1 cellular context compared by ENCODE assay signal in the genomic region with DNA sequence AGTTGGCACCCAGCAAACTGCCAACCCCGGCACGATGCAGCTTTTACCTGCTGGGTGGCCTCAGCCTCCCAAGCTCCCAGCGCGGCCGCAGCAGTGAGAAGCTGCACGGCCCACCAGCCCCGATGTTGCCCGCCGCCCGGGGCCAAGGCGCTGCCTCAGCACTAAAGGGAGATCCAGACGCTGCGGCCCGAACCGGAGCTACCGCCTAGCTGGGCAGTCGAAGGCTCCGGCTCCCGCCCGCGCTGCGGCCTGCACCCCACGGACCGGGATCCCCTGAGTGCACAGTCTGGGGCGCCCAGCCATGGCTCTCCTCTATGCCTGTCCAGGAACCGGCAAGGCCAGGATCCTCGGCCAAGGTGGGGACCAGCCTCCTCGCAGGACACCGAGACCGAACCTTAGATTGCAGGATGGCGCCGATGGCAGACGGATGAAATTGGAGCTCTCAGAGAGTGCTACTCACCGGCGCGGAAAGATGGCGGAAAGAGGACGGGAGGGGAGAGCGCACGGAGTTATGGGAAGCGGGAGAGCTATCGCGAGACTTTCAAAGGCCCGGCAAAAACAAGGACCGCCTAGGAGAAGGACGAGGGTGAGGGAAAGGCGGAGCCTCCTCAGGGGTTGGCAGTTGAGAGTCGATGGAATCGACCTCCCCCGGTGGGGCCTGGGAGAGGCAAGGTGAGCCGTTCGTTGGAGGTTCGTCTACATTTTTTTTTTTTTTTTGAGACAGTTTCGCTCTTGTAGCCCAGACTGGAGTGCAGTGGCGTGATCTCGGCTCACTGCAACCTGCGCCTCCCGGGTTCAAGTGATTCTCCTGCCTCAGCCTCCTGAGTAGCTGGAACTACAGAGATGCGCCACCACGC.
TF ChIP-seq lines count a peak whose summit lies in the region.

A gene (minus strand): TSS at position 485 of the 857 bp plus-strand sequence. CDS start 1,221 bp downstream, outside the sequence.

TF ChIP-seq in HepG2, 621 proteins besides CTCF, POLR2A, EP300 and RAD21 (continued from another document and continues in another):
- peak; percentile 91 for TF ChIP-seq MEF2D (CRISPR knock-in tag; IDR thresholded peaks at IDR 0.05)
- peak; percentile 85 for TF ChIP-seq ZFP41 (CRISPR knock-in tag; IDR thresholded peaks at IDR 0.05; ENCODE audit: borderline replicate concordance)
- TF ChIP-seq, protein P1, sequence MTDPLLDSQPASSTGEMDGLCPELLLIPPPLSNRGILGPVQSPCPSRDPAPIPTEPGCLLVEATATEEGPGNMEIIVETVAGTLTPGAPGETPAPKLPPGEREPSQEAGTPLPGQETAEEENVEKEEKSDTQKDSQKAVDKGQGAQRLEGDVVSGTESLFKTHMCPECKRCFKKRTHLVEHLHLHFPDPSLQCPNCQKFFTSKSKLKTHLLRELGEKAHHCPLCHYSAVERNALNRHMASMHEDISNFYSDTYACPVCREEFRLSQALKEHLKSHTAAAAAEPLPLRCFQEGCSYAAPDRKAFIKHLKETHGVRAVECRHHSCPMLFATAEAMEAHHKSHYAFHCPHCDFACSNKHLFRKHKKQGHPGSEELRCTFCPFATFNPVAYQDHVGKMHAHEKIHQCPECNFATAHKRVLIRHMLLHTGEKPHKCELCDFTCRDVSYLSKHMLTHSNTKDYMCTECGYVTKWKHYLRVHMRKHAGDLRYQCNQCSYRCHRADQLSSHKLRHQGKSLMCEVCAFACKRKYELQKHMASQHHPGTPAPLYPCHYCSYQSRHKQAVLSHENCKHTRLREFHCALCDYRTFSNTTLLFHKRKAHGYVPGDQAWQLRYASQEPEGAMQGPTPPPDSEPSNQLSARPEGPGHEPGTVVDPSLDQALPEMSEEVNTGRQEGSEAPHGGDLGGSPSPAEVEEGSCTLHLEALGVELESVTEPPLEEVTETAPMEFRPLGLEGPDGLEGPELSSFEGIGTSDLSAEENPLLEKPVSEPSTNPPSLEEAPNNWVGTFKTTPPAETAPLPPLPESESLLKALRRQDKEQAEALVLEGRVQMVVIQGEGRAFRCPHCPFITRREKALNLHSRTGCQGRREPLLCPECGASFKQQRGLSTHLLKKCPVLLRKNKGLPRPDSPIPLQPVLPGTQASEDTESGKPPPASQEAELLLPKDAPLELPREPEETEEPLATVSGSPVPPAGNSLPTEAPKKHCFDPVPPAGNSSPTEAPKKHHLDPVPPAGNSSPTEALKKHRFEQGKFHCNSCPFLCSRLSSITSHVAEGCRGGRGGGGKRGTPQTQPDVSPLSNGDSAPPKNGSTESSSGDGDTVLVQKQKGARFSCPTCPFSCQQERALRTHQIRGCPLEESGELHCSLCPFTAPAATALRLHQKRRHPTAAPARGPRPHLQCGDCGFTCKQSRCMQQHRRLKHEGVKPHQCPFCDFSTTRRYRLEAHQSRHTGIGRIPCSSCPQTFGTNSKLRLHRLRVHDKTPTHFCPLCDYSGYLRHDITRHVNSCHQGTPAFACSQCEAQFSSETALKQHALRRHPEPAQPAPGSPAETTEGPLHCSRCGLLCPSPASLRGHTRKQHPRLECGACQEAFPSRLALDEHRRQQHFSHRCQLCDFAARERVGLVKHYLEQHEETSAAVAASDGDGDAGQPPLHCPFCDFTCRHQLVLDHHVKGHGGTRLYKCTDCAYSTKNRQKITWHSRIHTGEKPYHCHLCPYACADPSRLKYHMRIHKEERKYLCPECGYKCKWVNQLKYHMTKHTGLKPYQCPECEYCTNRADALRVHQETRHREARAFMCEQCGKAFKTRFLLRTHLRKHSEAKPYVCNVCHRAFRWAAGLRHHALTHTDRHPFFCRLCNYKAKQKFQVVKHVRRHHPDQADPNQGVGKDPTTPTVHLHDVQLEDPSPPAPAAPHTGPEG (CRISPR knock-in tag; IDR thresholded peaks at IDR 0.05) = peak; percentile 95
- TF ChIP-seq, protein P2, sequence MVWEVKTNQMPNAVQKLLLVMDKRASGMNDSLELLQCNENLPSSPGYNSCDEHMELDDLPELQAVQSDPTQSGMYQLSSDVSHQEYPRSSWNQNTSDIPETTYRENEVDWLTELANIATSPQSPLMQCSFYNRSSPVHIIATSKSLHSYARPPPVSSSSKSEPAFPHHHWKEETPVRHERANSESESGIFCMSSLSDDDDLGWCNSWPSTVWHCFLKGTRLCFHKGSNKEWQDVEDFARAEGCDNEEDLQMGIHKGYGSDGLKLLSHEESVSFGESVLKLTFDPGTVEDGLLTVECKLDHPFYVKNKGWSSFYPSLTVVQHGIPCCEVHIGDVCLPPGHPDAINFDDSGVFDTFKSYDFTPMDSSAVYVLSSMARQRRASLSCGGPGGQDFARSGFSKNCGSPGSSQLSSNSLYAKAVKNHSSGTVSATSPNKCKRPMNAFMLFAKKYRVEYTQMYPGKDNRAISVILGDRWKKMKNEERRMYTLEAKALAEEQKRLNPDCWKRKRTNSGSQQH (CRISPR knock-in tag; IDR thresholded peaks at IDR 0.05; ENCODE audit: low read depth) = peak; percentile 87
- TF ChIP-seq KLF6 (CRISPR knock-in tag; IDR thresholded peaks at IDR 0.05) = peak; percentile 95
- TF ChIP-seq ZNF354B (CRISPR knock-in tag; IDR thresholded peaks at IDR 0.05) = peak; percentile 98
- TF ChIP-seq, protein P3, sequence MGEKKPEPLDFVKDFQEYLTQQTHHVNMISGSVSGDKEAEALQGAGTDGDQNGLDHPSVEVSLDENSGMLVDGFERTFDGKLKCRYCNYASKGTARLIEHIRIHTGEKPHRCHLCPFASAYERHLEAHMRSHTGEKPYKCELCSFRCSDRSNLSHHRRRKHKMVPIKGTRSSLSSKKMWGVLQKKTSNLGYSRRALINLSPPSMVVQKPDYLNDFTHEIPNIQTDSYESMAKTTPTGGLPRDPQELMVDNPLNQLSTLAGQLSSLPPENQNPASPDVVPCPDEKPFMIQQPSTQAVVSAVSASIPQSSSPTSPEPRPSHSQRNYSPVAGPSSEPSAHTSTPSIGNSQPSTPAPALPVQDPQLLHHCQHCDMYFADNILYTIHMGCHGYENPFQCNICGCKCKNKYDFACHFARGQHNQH (CRISPR knock-in tag; IDR thresholded peaks at IDR 0.05) = peak; percentile 96
- TF ChIP-seq ZNF3 (CRISPR knock-in tag; IDR thresholded peaks at IDR 0.05) = no peak; the same call in 1 of the 2 replicates
- no peak for TF ChIP-seq SRSF4 (IDR thresholded peaks at IDR 0.05; ENCODE audit: low read depth, low read length, poor library complexity, severe bottlenecking)
- TF ChIP-seq WIZ (CRISPR knock-in tag; IDR thresholded peaks at IDR 0.05) = peak; percentile 96
- no peak for TF ChIP-seq THYN1 (CRISPR knock-in tag; IDR thresholded peaks at IDR 0.05; ENCODE audit: borderline replicate concordance, low read depth)
- TF ChIP-seq HOXD1 (CRISPR knock-in tag; IDR thresholded peaks at IDR 0.05) = peak; percentile 94; the same call in 1 of the 2 replicates
- peak; percentile 52; the same call in 1 of the 2 replicates for TF ChIP-seq CREB1 (IDR thresholded peaks at IDR 0.05)
- TF ChIP-seq CREB1 (CRISPR knock-in tag; IDR thresholded peaks at IDR 0.05) = peak; percentile 77
- TF ChIP-seq, protein P4, sequence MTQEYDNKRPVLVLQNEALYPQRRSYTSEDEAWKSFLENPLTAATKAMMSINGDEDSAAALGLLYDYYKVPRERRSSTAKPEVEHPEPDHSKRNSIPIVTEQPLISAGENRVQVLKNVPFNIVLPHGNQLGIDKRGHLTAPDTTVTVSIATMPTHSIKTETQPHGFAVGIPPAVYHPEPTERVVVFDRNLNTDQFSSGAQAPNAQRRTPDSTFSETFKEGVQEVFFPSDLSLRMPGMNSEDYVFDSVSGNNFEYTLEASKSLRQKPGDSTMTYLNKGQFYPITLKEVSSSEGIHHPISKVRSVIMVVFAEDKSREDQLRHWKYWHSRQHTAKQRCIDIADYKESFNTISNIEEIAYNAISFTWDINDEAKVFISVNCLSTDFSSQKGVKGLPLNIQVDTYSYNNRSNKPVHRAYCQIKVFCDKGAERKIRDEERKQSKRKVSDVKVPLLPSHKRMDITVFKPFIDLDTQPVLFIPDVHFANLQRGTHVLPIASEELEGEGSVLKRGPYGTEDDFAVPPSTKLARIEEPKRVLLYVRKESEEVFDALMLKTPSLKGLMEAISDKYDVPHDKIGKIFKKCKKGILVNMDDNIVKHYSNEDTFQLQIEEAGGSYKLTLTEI (CRISPR knock-in tag; conservative IDR thresholded peaks at IDR 0.05) = no peak
- TF ChIP-seq, protein P5, sequence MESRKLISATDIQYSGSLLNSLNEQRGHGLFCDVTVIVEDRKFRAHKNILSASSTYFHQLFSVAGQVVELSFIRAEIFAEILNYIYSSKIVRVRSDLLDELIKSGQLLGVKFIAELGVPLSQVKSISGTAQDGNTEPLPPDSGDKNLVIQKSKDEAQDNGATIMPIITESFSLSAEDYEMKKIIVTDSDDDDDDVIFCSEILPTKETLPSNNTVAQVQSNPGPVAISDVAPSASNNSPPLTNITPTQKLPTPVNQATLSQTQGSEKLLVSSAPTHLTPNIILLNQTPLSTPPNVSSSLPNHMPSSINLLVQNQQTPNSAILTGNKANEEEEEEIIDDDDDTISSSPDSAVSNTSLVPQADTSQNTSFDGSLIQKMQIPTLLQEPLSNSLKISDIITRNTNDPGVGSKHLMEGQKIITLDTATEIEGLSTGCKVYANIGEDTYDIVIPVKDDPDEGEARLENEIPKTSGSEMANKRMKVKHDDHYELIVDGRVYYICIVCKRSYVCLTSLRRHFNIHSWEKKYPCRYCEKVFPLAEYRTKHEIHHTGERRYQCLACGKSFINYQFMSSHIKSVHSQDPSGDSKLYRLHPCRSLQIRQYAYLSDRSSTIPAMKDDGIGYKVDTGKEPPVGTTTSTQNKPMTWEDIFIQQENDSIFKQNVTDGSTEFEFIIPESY (CRISPR knock-in tag; IDR thresholded peaks at IDR 0.05) = no peak; the same call in 1 of the 2 replicates
- TF ChIP-seq GABPA (IDR thresholded peaks at IDR 0.05; ENCODE audit: low read depth, low read length) = no peak
- TF ChIP-seq GABPA (CRISPR knock-in tag; IDR thresholded peaks at IDR 0.05; ENCODE audit: low read depth) = peak; percentile 77
- TF ChIP-seq ZNF530 (CRISPR knock-in tag; IDR thresholded peaks at IDR 0.05; ENCODE audit: low read depth) = peak; percentile 85; the same call in 1 of the 2 replicates
- peak; percentile 30; the same call in 1 of the 2 replicates for TF ChIP-seq TBX3 (IDR thresholded peaks at IDR 0.05; ENCODE audit: borderline replicate concordance)
- TF ChIP-seq ATF7-NPFF (CRISPR knock-in tag; IDR thresholded peaks at IDR 0.05; ENCODE audit: low read depth) = peak; percentile 94
- TF ChIP-seq, protein P6, sequence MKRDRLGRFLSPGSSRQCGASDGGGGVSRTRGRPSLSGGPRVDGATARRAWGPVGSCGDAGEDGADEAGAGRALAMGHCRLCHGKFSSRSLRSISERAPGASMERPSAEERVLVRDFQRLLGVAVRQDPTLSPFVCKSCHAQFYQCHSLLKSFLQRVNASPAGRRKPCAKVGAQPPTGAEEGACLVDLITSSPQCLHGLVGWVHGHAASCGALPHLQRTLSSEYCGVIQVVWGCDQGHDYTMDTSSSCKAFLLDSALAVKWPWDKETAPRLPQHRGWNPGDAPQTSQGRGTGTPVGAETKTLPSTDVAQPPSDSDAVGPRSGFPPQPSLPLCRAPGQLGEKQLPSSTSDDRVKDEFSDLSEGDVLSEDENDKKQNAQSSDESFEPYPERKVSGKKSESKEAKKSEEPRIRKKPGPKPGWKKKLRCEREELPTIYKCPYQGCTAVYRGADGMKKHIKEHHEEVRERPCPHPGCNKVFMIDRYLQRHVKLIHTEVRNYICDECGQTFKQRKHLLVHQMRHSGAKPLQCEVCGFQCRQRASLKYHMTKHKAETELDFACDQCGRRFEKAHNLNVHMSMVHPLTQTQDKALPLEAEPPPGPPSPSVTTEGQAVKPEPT (CRISPR knock-in tag; IDR thresholded peaks at IDR 0.05; ENCODE audit: low read depth) = peak; percentile 93
- TF ChIP-seq NFATC3 (CRISPR knock-in tag; IDR thresholded peaks at IDR 0.05) = peak; percentile 95; the same call in 1 of the 2 replicates
- TF ChIP-seq HMG20B (CRISPR knock-in tag; conservative IDR thresholded peaks at IDR 0.05) = peak; percentile 84
- peak; percentile 99 for TF ChIP-seq ZMYM4 (CRISPR knock-in tag; IDR thresholded peaks at IDR 0.05)
- peak; percentile 95; the same call in 1 of the 2 replicates for TF ChIP-seq ZNF761 (CRISPR knock-in tag; conservative IDR thresholded peaks at IDR 0.05)
- TF ChIP-seq SIN3B (IDR thresholded peaks at IDR 0.05; ENCODE audit: low read length) = peak; percentile 76
- peak; percentile 63; the same call in 1 of the 2 replicates for TF ChIP-seq ZNF7 (CRISPR knock-in tag; IDR thresholded peaks at IDR 0.05)
- peak; percentile 65; the same call in 1 of the 2 replicates for TF ChIP-seq NR2F6 (IDR thresholded peaks at IDR 0.05)
- TF ChIP-seq NR2F6 (CRISPR knock-in tag; IDR thresholded peaks at IDR 0.05) = peak; percentile 72
- TF ChIP-seq BRD4 (CRISPR knock-in tag; IDR thresholded peaks at IDR 0.05) = peak; percentile 100
- TF ChIP-seq HOXA9 (CRISPR knock-in tag; IDR thresholded peaks at IDR 0.05; ENCODE audit: borderline replicate concordance) = peak; percentile 95; the same call in 1 of the 2 replicates
- TF ChIP-seq, protein P7, sequence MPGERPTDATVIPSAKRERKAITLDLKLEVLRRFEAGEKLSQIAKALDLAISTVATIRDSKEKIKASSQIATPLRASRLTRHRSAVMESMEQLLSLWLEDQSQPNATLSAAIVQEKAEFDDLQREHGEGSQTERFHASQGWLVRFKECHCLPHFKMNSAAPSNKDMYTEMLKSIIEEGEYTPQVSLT (CRISPR knock-in tag; IDR thresholded peaks at IDR 0.05; ENCODE audit: borderline replicate concordance, low read depth) = 0 out of 2 replicates have a peak, but pooled peaks have one; percentile 73
- TF ChIP-seq YEATS2 (CRISPR knock-in tag; IDR thresholded peaks at IDR 0.05; ENCODE audit: borderline replicate concordance) = peak; percentile 100
